Comparison of ENCODE assay signal across 1 cellular context in the genomic region with DNA sequence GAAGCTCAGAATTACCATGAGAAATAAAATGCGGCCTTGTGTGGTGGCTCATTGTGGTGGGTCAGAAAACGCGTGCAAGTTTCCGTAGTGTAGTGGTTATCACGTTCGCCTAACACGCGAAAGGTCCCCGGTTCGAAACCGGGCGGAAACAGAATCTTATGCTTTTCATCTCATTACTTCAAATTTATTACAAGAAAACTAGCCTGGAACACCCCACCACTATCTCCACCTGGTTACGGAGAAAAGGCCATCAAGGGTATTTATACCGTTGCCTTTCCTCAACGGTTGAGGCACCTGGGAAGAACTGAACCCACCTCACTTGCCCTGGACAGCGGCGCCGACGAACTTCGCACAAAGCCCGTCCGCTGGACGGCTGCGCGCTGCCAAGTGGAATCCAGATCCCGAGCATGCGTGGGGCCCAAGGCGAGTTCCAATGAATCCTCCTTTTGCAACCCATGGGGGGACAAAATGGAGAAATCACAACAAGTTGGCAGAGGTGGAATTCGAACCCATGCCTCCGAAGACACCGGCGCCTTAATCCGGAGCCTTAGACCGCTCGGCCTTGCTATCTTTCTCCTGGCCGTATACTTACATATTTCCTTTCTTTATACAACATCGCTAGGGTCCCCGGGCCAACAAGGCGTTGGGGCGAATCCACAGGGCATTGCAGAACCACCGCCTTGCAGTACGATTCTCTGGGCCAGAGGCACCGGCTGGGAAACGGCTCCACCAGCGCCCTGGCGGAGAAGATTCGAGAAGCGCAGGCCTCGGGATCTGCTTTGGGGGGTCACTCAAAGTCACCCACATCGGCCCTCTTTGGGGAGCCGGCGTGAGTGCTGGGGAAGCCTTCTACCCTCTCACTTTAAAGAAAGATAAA.
TF ChIP-seq lines count a peak whose summit lies in the region.

No MANE protein-coding gene starts in this region.

TF ChIP-seq in HCT116, 20 proteins besides CTCF, POLR2A, EP300 and RAD21:
- TF ChIP-seq YY1 (IDR thresholded peaks at IDR 0.05; ENCODE audit: extremely low read depth, insufficient replicate concordance, low read depth, low read length) (no peak), EZH2phosphoT487 (IDR thresholded peaks at IDR 0.05; ENCODE audit: borderline replicate concordance) (no peak), TCF7L2 (IDR thresholded peaks at IDR 0.05; ENCODE audit: borderline replicate concordance, extremely low read depth, insufficient read depth, insufficient read length) (no peak), ELF1 (IDR thresholded peaks at IDR 0.05; ENCODE audit: borderline replicate concordance, low read depth) (no peak), FOSL1 (IDR thresholded peaks at IDR 0.05; ENCODE audit: low read depth) (no peak), EGR1 (IDR thresholded peaks at IDR 0.05; ENCODE audit: low read depth) (no peak), SRF (IDR thresholded peaks at IDR 0.05; ENCODE audit: low read depth) (no peak), POLR2AphosphoS5 (IDR thresholded peaks at IDR 0.05; ENCODE audit: low read depth, low read length) (no peak), ZFX (IDR thresholded peaks at IDR 0.05) (no peak), SIN3A (IDR thresholded peaks at IDR 0.05; ENCODE audit: low read depth) (no peak), CBX3 (IDR thresholded peaks at IDR 0.05; ENCODE audit: low read depth) (no peak), SP1 (IDR thresholded peaks at IDR 0.05; ENCODE audit: low read depth) (no peak), CEBPB (IDR thresholded peaks at IDR 0.05; ENCODE audit: low read depth) (no peak)
- TF ChIP-seq, protein P1, sequence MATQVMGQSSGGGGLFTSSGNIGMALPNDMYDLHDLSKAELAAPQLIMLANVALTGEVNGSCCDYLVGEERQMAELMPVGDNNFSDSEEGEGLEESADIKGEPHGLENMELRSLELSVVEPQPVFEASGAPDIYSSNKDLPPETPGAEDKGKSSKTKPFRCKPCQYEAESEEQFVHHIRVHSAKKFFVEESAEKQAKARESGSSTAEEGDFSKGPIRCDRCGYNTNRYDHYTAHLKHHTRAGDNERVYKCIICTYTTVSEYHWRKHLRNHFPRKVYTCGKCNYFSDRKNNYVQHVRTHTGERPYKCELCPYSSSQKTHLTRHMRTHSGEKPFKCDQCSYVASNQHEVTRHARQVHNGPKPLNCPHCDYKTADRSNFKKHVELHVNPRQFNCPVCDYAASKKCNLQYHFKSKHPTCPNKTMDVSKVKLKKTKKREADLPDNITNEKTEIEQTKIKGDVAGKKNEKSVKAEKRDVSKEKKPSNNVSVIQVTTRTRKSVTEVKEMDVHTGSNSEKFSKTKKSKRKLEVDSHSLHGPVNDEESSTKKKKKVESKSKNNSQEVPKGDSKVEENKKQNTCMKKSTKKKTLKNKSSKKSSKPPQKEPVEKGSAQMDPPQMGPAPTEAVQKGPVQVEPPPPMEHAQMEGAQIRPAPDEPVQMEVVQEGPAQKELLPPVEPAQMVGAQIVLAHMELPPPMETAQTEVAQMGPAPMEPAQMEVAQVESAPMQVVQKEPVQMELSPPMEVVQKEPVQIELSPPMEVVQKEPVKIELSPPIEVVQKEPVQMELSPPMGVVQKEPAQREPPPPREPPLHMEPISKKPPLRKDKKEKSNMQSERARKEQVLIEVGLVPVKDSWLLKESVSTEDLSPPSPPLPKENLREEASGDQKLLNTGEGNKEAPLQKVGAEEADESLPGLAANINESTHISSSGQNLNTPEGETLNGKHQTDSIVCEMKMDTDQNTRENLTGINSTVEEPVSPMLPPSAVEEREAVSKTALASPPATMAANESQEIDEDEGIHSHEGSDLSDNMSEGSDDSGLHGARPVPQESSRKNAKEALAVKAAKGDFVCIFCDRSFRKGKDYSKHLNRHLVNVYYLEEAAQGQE (IDR thresholded peaks at IDR 0.05; ENCODE audit: low read depth), result no peak
- TF ChIP-seq, protein P2, sequence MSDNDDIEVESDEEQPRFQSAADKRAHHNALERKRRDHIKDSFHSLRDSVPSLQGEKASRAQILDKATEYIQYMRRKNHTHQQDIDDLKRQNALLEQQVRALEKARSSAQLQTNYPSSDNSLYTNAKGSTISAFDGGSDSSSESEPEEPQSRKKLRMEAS (IDR thresholded peaks at IDR 0.05), result no peak
- TF ChIP-seq, protein P3, sequence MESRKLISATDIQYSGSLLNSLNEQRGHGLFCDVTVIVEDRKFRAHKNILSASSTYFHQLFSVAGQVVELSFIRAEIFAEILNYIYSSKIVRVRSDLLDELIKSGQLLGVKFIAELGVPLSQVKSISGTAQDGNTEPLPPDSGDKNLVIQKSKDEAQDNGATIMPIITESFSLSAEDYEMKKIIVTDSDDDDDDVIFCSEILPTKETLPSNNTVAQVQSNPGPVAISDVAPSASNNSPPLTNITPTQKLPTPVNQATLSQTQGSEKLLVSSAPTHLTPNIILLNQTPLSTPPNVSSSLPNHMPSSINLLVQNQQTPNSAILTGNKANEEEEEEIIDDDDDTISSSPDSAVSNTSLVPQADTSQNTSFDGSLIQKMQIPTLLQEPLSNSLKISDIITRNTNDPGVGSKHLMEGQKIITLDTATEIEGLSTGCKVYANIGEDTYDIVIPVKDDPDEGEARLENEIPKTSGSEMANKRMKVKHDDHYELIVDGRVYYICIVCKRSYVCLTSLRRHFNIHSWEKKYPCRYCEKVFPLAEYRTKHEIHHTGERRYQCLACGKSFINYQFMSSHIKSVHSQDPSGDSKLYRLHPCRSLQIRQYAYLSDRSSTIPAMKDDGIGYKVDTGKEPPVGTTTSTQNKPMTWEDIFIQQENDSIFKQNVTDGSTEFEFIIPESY (IDR thresholded peaks at IDR 0.05; ENCODE audit: extremely low read depth, insufficient replicate concordance, low read length), result no peak
- TF ChIP-seq, protein P4, sequence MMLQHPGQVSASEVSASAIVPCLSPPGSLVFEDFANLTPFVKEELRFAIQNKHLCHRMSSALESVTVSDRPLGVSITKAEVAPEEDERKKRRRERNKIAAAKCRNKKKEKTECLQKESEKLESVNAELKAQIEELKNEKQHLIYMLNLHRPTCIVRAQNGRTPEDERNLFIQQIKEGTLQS (IDR thresholded peaks at IDR 0.05), result no peak
TF ChIP-seq in HCT116: peak in this region for 0.
